In genomic region chr1:45622267-45622890, GRCh38 we compare ENCODE assay signal across 1 cellular context.
TF ChIP-seq lines count a peak whose summit lies in the region.

No MANE protein-coding gene starts in this region.

TF ChIP-seq in HEK293, 187 proteins besides CTCF, POLR2A, EP300 and RAD21 (continued from another document):
- TF ChIP-seq HIC1 (tag by site-specific recombination; IDR thresholded peaks at IDR 0.05): no peak
- no peak for TF ChIP-seq SCRT1 (tag by site-specific recombination; IDR thresholded peaks at IDR 0.05; ENCODE audit: borderline replicate concordance)
- TF ChIP-seq ZNF223 (tag by site-specific recombination; IDR thresholded peaks at IDR 0.05): no peak
